25 cellular contexts compared by ENCODE assay signal in genomic region chr16:58753711-58754134, GRCh38.
"Had no signal": no experiment of that assay in that cellular context is flagged by ENCODE, and none has a peak within 500 bp of the region (broad histone marks: within the 10 kb centered on the region; RNA-seq: fewer than 3 reads in every experiment).

No MANE protein-coding gene starts in this region.

- H3K36me3 Mint-ChIP-seq: activated naive CD4-positive, alpha-beta T cell treated with anti-CD3 and anti-CD28 coated beads, Interleukin-2, amount 50 U/mL, for 24 hours; memory B cell; naive thymus-derived CD8-positive, alpha-beta T cell; neural progenitor cell had no signal

- H3K27me3 Mint-ChIP-seq: activated CD4-positive, alpha-beta T cell treated with anti-CD3 and anti-CD28 coated beads, Interleukin-2, amount 10 ng/mL, durations not matched to agents 7 days and 5 days; activated CD8-positive, alpha-beta T cell treated with anti-CD3 and anti-CD28 coated beads for 36 hours; activated naive CD4-positive, alpha-beta T cell treated with anti-CD3 and anti-CD28 coated beads, Interleukin-2, amount 50 U/mL, for 24 hours; activated naive CD8-positive, alpha-beta T cell treated with anti-CD3 and anti-CD28 coated beads, Interleukin-2, amount 50 U/mL, for 24 hours; activated T-helper 17 cell treated with anti-CD3 and anti-CD28 coated beads, Interleukin-2, amount 50 U/mL, for 72 hours; memory B cell; naive thymus-derived CD8-positive, alpha-beta T cell; T-helper 17 cell had no signal

- H3K9me3 Mint-ChIP-seq: activated CD8-positive, alpha-beta T cell treated with anti-CD3 and anti-CD28 coated beads for 36 hours; activated naive CD4-positive, alpha-beta T cell treated with anti-CD3 and anti-CD28 coated beads, Interleukin-2, amount 50 U/mL, for 24 hours; activated naive CD8-positive, alpha-beta T cell treated with anti-CD3 and anti-CD28 coated beads, Interleukin-2, amount 50 U/mL, for 24 hours; activated T-cell treated with anti-CD3 and anti-CD28 coated beads, Interleukin-2, amount 50 U/mL, for 4 hours; activated T-helper 17 cell treated with anti-CD3 and anti-CD28 coated beads, Interleukin-2, amount 50 U/mL, for 72 hours; memory B cell had no signal

- H3K27ac ChIP-seq: esophagus muscularis mucosa, neural progenitor cell, spleen, testis, transverse colon had no signal

- DNase-seq: activated CD4-positive, alpha-beta T cell treated with anti-CD3 and anti-CD28 coated beads for 1 hour; activated CD4-positive, alpha-beta T cell treated with anti-CD3 and anti-CD28 coated beads, Interleukin-2, amount 10 ng/mL, durations not matched to agents 7 days and 5 days; activated CD8-positive, alpha-beta T cell treated with anti-CD3 and anti-CD28 coated beads for 36 hours; activated naive CD8-positive, alpha-beta T cell treated with anti-CD3 and anti-CD28 coated beads, Interleukin-2, amount 50 U/mL, for 24 hours; activated T-cell treated with anti-CD3 and anti-CD28 coated beads, Interleukin-2, amount 50 U/mL, for 4 hours; amygdala; caudate nucleus; cortex of kidney; foreskin melanocyte; glutamatergic neuron; islet precursor cell; left cardiac atrium; midbrain; naive thymus-derived CD8-positive, alpha-beta T cell; right cardiac atrium; spleen; stimulated activated naive CD8-positive, alpha-beta T cell treated with anti-CD3 and anti-CD28 coated beads, Interleukin-15, Interleukin-2, amounts not matched to agents 100 U/mL and 50 U/mL, for 24 hours; T-helper 17 cell; testis; transverse colon had no signal

- H3K9me3 ChIP-seq: esophagus muscularis mucosa, testis, transverse colon had no signal

- H3K27me3 ChIP-seq: esophagus muscularis mucosa, spleen, testis, transverse colon had no signal

- H3K9ac ChIP-seq: neural progenitor cell had no signal

- H3K4me3 ChIP-seq: esophagus muscularis mucosa, neural progenitor cell, spleen, testis, transverse colon had no signal

- ATAC-seq: activated CD8-positive, alpha-beta T cell treated with anti-CD3 and anti-CD28 coated beads for 36 hours; activated naive CD8-positive, alpha-beta T cell treated with anti-CD3 and anti-CD28 coated beads, Interleukin-2, amount 50 U/mL, for 24 hours; activated T-cell treated with anti-CD3 and anti-CD28 coated beads, Interleukin-2, amount 50 U/mL, for 4 hours; activated T-helper 17 cell treated with anti-CD3 and anti-CD28 coated beads, Interleukin-2, amount 50 U/mL, for 72 hours; left cardiac atrium; naive thymus-derived CD8-positive, alpha-beta T cell; right cardiac atrium; stimulated activated naive CD8-positive, alpha-beta T cell treated with anti-CD3 and anti-CD28 coated beads, Interleukin-15, Interleukin-2, amounts not matched to agents 100 U/mL and 50 U/mL, for 24 hours; T-helper 17 cell had no signal

- H3K4me3 Mint-ChIP-seq: activated CD4-positive, alpha-beta T cell treated with anti-CD3 and anti-CD28 coated beads, Interleukin-2, amount 10 ng/mL, durations not matched to agents 7 days and 5 days; activated CD8-positive, alpha-beta T cell treated with anti-CD3 and anti-CD28 coated beads for 36 hours; activated naive CD4-positive, alpha-beta T cell treated with anti-CD3 and anti-CD28 coated beads, Interleukin-2, amount 50 U/mL, for 24 hours; activated naive CD8-positive, alpha-beta T cell treated with anti-CD3 and anti-CD28 coated beads, Interleukin-2, amount 50 U/mL, for 24 hours; activated T-cell treated with anti-CD3 and anti-CD28 coated beads, Interleukin-2, amount 50 U/mL, for 4 hours; activated T-helper 17 cell treated with anti-CD3 and anti-CD28 coated beads, Interleukin-2, amount 50 U/mL, for 72 hours; memory B cell; neural progenitor cell; T-helper 17 cell had no signal

- H3K4me2 ChIP-seq: neural progenitor cell had no signal

- H3K27ac Mint-ChIP-seq: activated CD4-positive, alpha-beta T cell treated with anti-CD3 and anti-CD28 coated beads, Interleukin-2, amount 10 ng/mL, durations not matched to agents 7 days and 5 days; activated CD8-positive, alpha-beta T cell treated with anti-CD3 and anti-CD28 coated beads for 36 hours; activated naive CD4-positive, alpha-beta T cell treated with anti-CD3 and anti-CD28 coated beads, Interleukin-2, amount 50 U/mL, for 24 hours; activated naive CD8-positive, alpha-beta T cell treated with anti-CD3 and anti-CD28 coated beads, Interleukin-2, amount 50 U/mL, for 24 hours; activated T-helper 17 cell treated with anti-CD3 and anti-CD28 coated beads, Interleukin-2, amount 50 U/mL, for 72 hours; memory B cell; neural progenitor cell; T-helper 17 cell had no signal

- H3K36me3 ChIP-seq: esophagus muscularis mucosa, neural progenitor cell, spleen, transverse colon had no signal

- H3K4me1 ChIP-seq: testis had no signal

- H2AFZ ChIP-seq: neural progenitor cell had no signal
